1 cellular context compared by ENCODE assay signal in the genomic region with DNA sequence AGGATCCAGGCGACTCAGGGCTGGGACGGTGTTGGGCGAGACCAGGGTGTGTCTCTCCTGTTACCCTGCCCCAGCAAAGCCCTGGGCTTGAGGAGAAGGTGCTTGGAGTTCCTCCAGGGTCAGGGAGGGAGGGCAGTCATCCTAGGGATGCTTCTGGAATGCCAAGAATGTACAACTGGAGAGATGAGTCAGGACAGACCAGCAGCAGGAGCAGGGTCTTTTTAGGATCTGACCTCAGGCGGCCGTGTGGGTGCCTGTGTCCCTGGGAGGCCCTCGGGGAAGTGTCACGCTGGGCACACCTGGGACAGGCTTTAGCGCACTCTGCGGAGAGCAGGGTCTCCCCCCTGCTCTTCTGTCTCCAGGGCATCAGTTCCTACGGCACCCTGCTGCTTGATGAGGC.
A peak's percentile ranks its signal among the peaks of the same experiment; 100 is the strongest.
TF ChIP-seq lines count a peak whose summit lies in the region.

No MANE protein-coding gene starts in this region.

TF ChIP-seq in H1, 55 proteins besides CTCF, POLR2A, EP300 and RAD21:
- TF ChIP-seq TCF12 (IDR thresholded peaks at IDR 0.05; ENCODE audit: low read depth, low read length) (peak; percentile 63; the same call in 1 of the 2 replicates), JUN (IDR thresholded peaks at IDR 0.05; ENCODE audit: low read depth, low read length) (0 out of 2 replicates have a peak, but pooled peaks have one; percentile 49), CTBP2 (IDR thresholded peaks at IDR 0.05; ENCODE audit: borderline replicate concordance, insufficient read depth, insufficient read length, low read length) (peak; percentile 42), ZNF274 (IDR thresholded peaks at IDR 0.05; ENCODE audit: borderline replicate concordance, extremely low read depth, low read length) (no peak), JUND (IDR thresholded peaks at IDR 0.05; ENCODE audit: low read length) (peak; percentile 82), BACH1 (IDR thresholded peaks at IDR 0.05; ENCODE audit: low read length) (0 out of 2 replicates have a peak, but pooled peaks have one; percentile 2), TEAD4 (IDR thresholded peaks at IDR 0.05; ENCODE audit: low read depth, low read length) (peak; percentile 99), TBP (IDR thresholded peaks at IDR 0.05; ENCODE audit: low read depth, low read length) (no peak)
TF ChIP-seq in H1: peak in this region for 6.
